In the genomic region with DNA sequence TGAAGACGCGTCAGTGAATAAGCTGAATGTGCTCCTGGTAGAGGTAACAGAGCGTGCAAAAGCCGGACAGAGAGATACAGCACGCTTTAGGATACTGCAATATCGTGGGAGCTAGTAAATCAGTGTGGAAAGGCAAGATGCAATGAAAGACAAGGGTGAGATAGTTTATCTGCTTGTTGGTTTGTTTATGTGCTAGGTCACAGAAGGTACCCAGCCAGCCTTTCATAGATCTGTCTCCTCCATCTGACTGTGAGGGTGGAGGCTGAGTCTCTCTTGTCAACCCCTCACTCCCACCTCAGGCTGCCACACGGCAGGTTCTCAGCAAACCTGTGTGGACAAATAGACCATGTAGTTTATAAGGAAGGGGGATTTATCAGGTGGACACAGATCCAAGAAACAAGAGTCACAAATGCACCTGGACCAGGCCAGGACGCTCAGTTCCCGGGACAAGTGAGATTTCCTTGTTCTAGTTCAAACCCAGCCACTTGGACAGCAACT, we compare ENCODE assay signal across 8 cellular contexts. TPM values are rescaled to one million over a fixed set of nuclear protein-coding genes. Genes with fewer than 3 reads are reported as not detected.
A peak's percentile ranks its signal among the peaks of the same experiment; 100 is the strongest.
DNase-seq lines count a peak whose midpoint lies in the region; ATAC-seq and TF ChIP-seq lines count a peak whose summit lies in the region.

No MANE protein-coding gene starts in this region.

- POLR2A ChIA-PET in HEK293T (lab: Yijun Ruan, JAX): interaction anchor here (1.0 to 3.5 kb wide), 7 partner anchors 10 to 544 kb away, joined by 3 to 27 read pairs (median 3); a partner anchor contains a TSS

- peak overlapping the region; percentile 81 for H3K4me3 Mint-ChIP-seq in activated T-helper 17 cell treated with anti-CD3 and anti-CD28 coated beads, Interleukin-2, amount 50 U/mL, for 72 hours

- no peak overlapping the region for H3K9ac ChIP-seq in iPS-18a (ENCODE audit: low read length)

- H3K4me3 ChIP-seq in Jurkat, Clone E6-1 (ENCODE audit: low read length): peak overlapping the region; percentile 62
- H3K4me3 ChIP-seq in iPS-18a (ENCODE audit: low read length) (peak overlapping the region; percentile 42), skin epidermis (peak overlapping the region in 1 of 7 experiments; percentile 75)

- CTCF ChIA-PET in HEK293T (lab: Yijun Ruan, JAX): no interaction called here

- H3K27me3 ChIP-seq in iPS-18a (ENCODE audit: control insufficient read depth, insufficient read depth, low read length): no peaks in the 10 kb centered on the region

- H3K27me3 Mint-ChIP-seq in activated T-helper 17 cell treated with anti-CD3 and anti-CD28 coated beads, Interleukin-2, amount 50 U/mL, for 72 hours: no peaks in the 10 kb centered on the region

- no peaks in the 10 kb centered on the region for H3K36me3 ChIP-seq in iPS-18a (ENCODE audit: control insufficient read depth, low read depth, low read length)

- no peaks in the 10 kb centered on the region for H3K9me3 Mint-ChIP-seq in activated T-helper 17 cell treated with anti-CD3 and anti-CD28 coated beads, Interleukin-2, amount 50 U/mL, for 72 hours

- peaks cover 9% of the 10 kb centered on the region for H3K36me3 Mint-ChIP-seq in activated T-helper 17 cell treated with anti-CD3 and anti-CD28 coated beads, Interleukin-2, amount 50 U/mL, for 72 hours (ENCODE audit: low read depth)

- no peak for ATAC-seq in activated T-helper 17 cell treated with anti-CD3 and anti-CD28 coated beads, Interleukin-2, amount 50 U/mL, for 72 hours (replicated peaks)

- DNase-seq in Jurkat, Clone E6-1 (ENCODE audit: low read depth, low spot score): no peak
- DNase-seq in germinal center (ENCODE audit: low spot score) (no peak), activated gamma-delta T cell treated with Interleukin-2 at 50 U/mL for 16 hours (no peak), HEK293T (ENCODE audit: extremely low spot score) (no peak)
- DNase-seq in stimulated activated CD4-positive, alpha-beta T cell treated with anti-CD3 and anti-CD28 coated beads, Interleukin-2, amount 100 ng/mL, for 24 hours: no peak

- H3K9me3 ChIP-seq in iPS-18a (ENCODE audit: control insufficient read depth, low read depth, low read length): no peaks in the 10 kb centered on the region

- no peak overlapping the region for H3K27ac ChIP-seq in iPS-18a (ENCODE audit: low read length)
- peak overlapping the region in 18 of 21 experiments; percentile 43 to 95 (median 89) for H3K27ac ChIP-seq in skin epidermis

- H3K4me1 ChIP-seq in iPS-18a (ENCODE audit: control insufficient read depth, low read depth, low read length): peaks cover 12% of the 10 kb centered on the region

- peaks cover 13% of the 10 kb centered on the region for H3K4me1 Mint-ChIP-seq in activated T-helper 17 cell treated with anti-CD3 and anti-CD28 coated beads, Interleukin-2, amount 50 U/mL, for 72 hours

- peak overlapping the region; percentile 12 for H3K27ac Mint-ChIP-seq in activated T-helper 17 cell treated with anti-CD3 and anti-CD28 coated beads, Interleukin-2, amount 50 U/mL, for 72 hours

TF ChIP-seq in HEK293T, 16 proteins besides CTCF, POLR2A, EP300 and RAD21:
- TF ChIP-seq L3MBTL2 (conservative IDR thresholded peaks at IDR 0.05) (no peak), LEF1 (IDR thresholded peaks at IDR 0.05; ENCODE audit: borderline replicate concordance) (no peak), CTBP1 (IDR thresholded peaks at IDR 0.05; ENCODE audit: borderline replicate concordance) (no peak), FOXA1 (IDR thresholded peaks at IDR 0.05) (no peak), ARNT (IDR thresholded peaks at IDR 0.05) (no peak), NFRKB (IDR thresholded peaks at IDR 0.05) (no peak)

RNA-seq across cellular contexts. Expression of a gene that starts 1.0 kb away (rescaled TPM):
- polyA plus RNA-seq in Jurkat, Clone E6-1 (2012; ENCODE audit: insufficient read depth, insufficient read length): 54.9 TPM
- 10 to 100 TPM; 23.4 to 44.9 TPM for total RNA-seq in activated T-helper 17 cell treated with anti-CD3 and anti-CD28 coated beads, Interleukin-2, amount 50 U/mL, for 72 hours

RNA-seq across cellular contexts. Expression of a gene that starts 21.3 kb away (rescaled TPM):
- 80.2 TPM for polyA plus RNA-seq in Jurkat, Clone E6-1 (2012; ENCODE audit: insufficient read depth, insufficient read length)
- total RNA-seq in activated T-helper 17 cell treated with anti-CD3 and anti-CD28 coated beads, Interleukin-2, amount 50 U/mL, for 72 hours: 100 to 1,000 TPM in 1 of 2 donors, 10 to 100 TPM in 1; 79.4 to 140 TPM

RNA-seq across cellular contexts. Expression of a gene that starts 21.7 kb away (rescaled TPM):
- not detected for polyA plus RNA-seq in Jurkat, Clone E6-1 (2012; ENCODE audit: insufficient read depth, insufficient read length)
- under 1 TPM in 1 of 2 donors, not detected in 1; 0.17 TPM for total RNA-seq in activated T-helper 17 cell treated with anti-CD3 and anti-CD28 coated beads, Interleukin-2, amount 50 U/mL, for 72 hours

RNA-seq across cellular contexts. Expression of a gene that starts 32.5 kb away (rescaled TPM):
- polyA plus RNA-seq in Jurkat, Clone E6-1 (2012; ENCODE audit: insufficient read depth, insufficient read length): 211 TPM
- total RNA-seq in activated T-helper 17 cell treated with anti-CD3 and anti-CD28 coated beads, Interleukin-2, amount 50 U/mL, for 72 hours: 100 to 1,000 TPM; 100 to 139 TPM
